ENCODE assay signal across 17 cellular contexts in genomic region chr10:17386616-17387075, GRCh38.
A peak's percentile ranks its signal among the peaks of the same experiment; 100 is the strongest.
DNase-seq lines count a peak whose midpoint lies in the region; ATAC-seq and TF ChIP-seq lines count a peak whose summit lies in the region.
"Had no signal": no experiment of that assay in that cellular context is flagged by ENCODE, and none has a peak within 500 bp of the region (broad histone marks: within the 10 kb centered on the region; RNA-seq: fewer than 3 reads in every experiment).

No MANE protein-coding gene starts in this region.

- peaks cover 0 to 1% of the 10 kb centered on the region in 2 donors for H3K4me1 Mint-ChIP-seq in effector memory CD8-positive, alpha-beta T cell (ENCODE audit: low read depth in 2 of 2)
- H3K4me1 Mint-ChIP-seq: activated CD4-positive, alpha-beta memory T cell treated with anti-CD3 and anti-CD28 coated beads, Interleukin-2, amount 10 ng/mL, durations not matched to agents 7 days and 5 days; naive B cell; stimulated activated naive CD8-positive, alpha-beta T cell treated with anti-CD3 and anti-CD28 coated beads, Interleukin-15, amount 100 ng/mL, for 72 hours had no signal

- no peak overlapping the region for H3K4me3 Mint-ChIP-seq in effector memory CD8-positive, alpha-beta T cell
- H3K4me3 Mint-ChIP-seq: activated CD4-positive, alpha-beta memory T cell treated with anti-CD3 and anti-CD28 coated beads, Interleukin-2, amount 10 ng/mL, durations not matched to agents 7 days and 5 days; stimulated activated naive CD8-positive, alpha-beta T cell treated with anti-CD3 and anti-CD28 coated beads, Interleukin-15, amount 100 ng/mL, for 72 hours had no signal

- H3K27ac ChIP-seq in VCaP, result peak overlapping the region; percentile 99
- no peak overlapping the region for H3K27ac ChIP-seq in right cardiac atrium (ENCODE audit: low read length)
- H3K27ac ChIP-seq: RWPE1 had no signal

- ATAC-seq in right cardiac atrium (peak; percentile 72 to 83), HG03095 (IDR thresholded peaks at IDR 0.05; ENCODE audit: unreplicated experiment) (no peak), HG03571 (IDR thresholded peaks at IDR 0.05; ENCODE audit: unreplicated experiment) (no peak)
- no peak for ATAC-seq in effector memory CD8-positive, alpha-beta T cell (replicated peaks)
- ATAC-seq: stimulated activated naive CD8-positive, alpha-beta T cell treated with anti-CD3 and anti-CD28 coated beads, Interleukin-15, amount 100 ng/mL, for 72 hours had no signal

- intact Hi-C loops in right cardiac atrium (cut with DNase I), result no loop called here

- H3K9ac ChIP-seq in ES-I3 (ENCODE audit: low read depth, low read length), result peak overlapping the region; percentile 36; the same call in 1 of the 2 replicates

- DNase-seq in NCI-H2196 treated with DMSO at 0.1 percent for 48 hours (lab: John Stamatoyannopoulos, UW; ENCODE audit: unreplicated experiment), result peak; percentile 62
- peak; percentile 80 to 84 (median 83) for DNase-seq in right cardiac atrium
- no peak for DNase-seq in CD1c-positive myeloid dendritic cell (ENCODE audit: extremely low spot score)
- DNase-seq in effector memory CD8-positive, alpha-beta T cell, result no peak
- DNase-seq: activated CD4-positive, alpha-beta memory T cell treated with anti-CD3 and anti-CD28 coated beads, Interleukin-2, amount 10 ng/mL, durations not matched to agents 7 days and 5 days; effector CD8-positive, alpha-beta T cell; EL; H7; kidney glomerular epithelial cell; naive B cell; NCI-H2171 treated with DMSO at 0.1 percent for 48 hours; stimulated activated naive CD8-positive, alpha-beta T cell treated with anti-CD3 and anti-CD28 coated beads, Interleukin-15, amount 100 ng/mL, for 72 hours had no signal

- no peaks in the 10 kb centered on the region for H3K36me3 ChIP-seq in ES-I3 (ENCODE audit: insufficient read depth, low read length)

- no peak overlapping the region for H3K4me3 ChIP-seq in right cardiac atrium (ENCODE audit: low read length)

- H3K4me1 ChIP-seq in ES-I3 (ENCODE audit: insufficient read depth, low read length) (no peaks in the 10 kb centered on the region), right cardiac atrium (ENCODE audit: control insufficient read depth, insufficient read depth, low read length) (peaks cover 2% of the 10 kb centered on the region)

- H3K36me3 Mint-ChIP-seq in effector memory CD8-positive, alpha-beta T cell (ENCODE audit: insufficient read depth), result peaks cover 2% of the 10 kb centered on the region
- H3K36me3 Mint-ChIP-seq: naive B cell had no signal

- H3K27me3 ChIP-seq in right cardiac atrium (ENCODE audit: control insufficient read depth, insufficient read depth), result no peaks in the 10 kb centered on the region

- no peaks in the 10 kb centered on the region for H3K27me3 Mint-ChIP-seq in effector memory CD8-positive, alpha-beta T cell
- H3K27me3 Mint-ChIP-seq: naive B cell; stimulated activated naive CD8-positive, alpha-beta T cell treated with anti-CD3 and anti-CD28 coated beads, Interleukin-15, amount 100 ng/mL, for 72 hours had no signal

- no peaks in the 10 kb centered on the region for H3K9me3 ChIP-seq in ES-I3 (ENCODE audit: control insufficient read depth, insufficient read depth, low read length)
- no peaks in the 10 kb centered on the region for H3K9me3 ChIP-seq in right cardiac atrium (ENCODE audit: control insufficient read depth, low read length)

- 91% methylated on average over 15 of the region's 15 CpGs for WGBS in right cardiac atrium

- no peak overlapping the region for H3K27ac Mint-ChIP-seq in effector memory CD8-positive, alpha-beta T cell
- H3K27ac Mint-ChIP-seq: activated CD4-positive, alpha-beta memory T cell treated with anti-CD3 and anti-CD28 coated beads, Interleukin-2, amount 10 ng/mL, durations not matched to agents 7 days and 5 days; naive B cell had no signal

- TF ChIP-seq CTCF in VCaP (conservative IDR thresholded peaks at IDR 0.05), result no peak

- no peaks in the 10 kb centered on the region for H3K9me3 Mint-ChIP-seq in effector memory CD8-positive, alpha-beta T cell
- H3K9me3 Mint-ChIP-seq: activated CD4-positive, alpha-beta memory T cell treated with anti-CD3 and anti-CD28 coated beads, Interleukin-2, amount 10 ng/mL, durations not matched to agents 7 days and 5 days; stimulated activated naive CD8-positive, alpha-beta T cell treated with anti-CD3 and anti-CD28 coated beads, Interleukin-15, amount 100 ng/mL, for 72 hours had no signal

Comparison
In these comparisons a context has a peak if more than half of its experiments do, and no peak if none do; other contexts are left out.
1. DNase-seq: peak in NCI-H2196 treated with DMSO at 0.1 percent for 48 hours (single experiment) and right cardiac atrium (3 of 3); none in CD1c-positive myeloid dendritic cell (single experiment) and effector memory CD8-positive, alpha-beta T cell (0 of 3).
2. ATAC-seq: peak in right cardiac atrium (2 of 2); none in effector memory CD8-positive, alpha-beta T cell (single experiment), HG03095 (single experiment) and HG03571 (single experiment).